7 cellular contexts compared by ENCODE assay signal in genomic region chr3:143120716-143121239, GRCh38. TPM values are rescaled to one million over a fixed set of nuclear protein-coding genes. Genes with fewer than 3 reads are reported as not detected.
DNase-seq lines count a peak whose midpoint lies in the region; ATAC-seq, FAIRE-seq and TF ChIP-seq lines count a peak whose summit lies in the region.

No MANE protein-coding gene starts in this region.

- TF ChIP-seq CTCF in RWPE1 (conservative IDR thresholded peaks at IDR 0.05; ENCODE audit: low read depth): peak; percentile 38; the same call in 1 of the 2 replicates
- TF ChIP-seq CTCF in astrocyte (IDR thresholded peaks at IDR 0.05; ENCODE audit: insufficient read depth, low read depth, low read length): no peak
- no peak for TF ChIP-seq CTCF in kidney (IDR thresholded peaks at IDR 0.05; ENCODE audit: borderline replicate concordance, extremely low read depth, insufficient read depth)

- H3K4me2 ChIP-seq in astrocyte (ENCODE audit: low read length): peak overlapping the region; percentile 90

- H3K4me3 Mint-ChIP-seq in astrocyte (ENCODE audit: unreplicated experiment): no peak overlapping the region

- peaks cover 15% of the 10 kb centered on the region for H3K27me3 Mint-ChIP-seq in astrocyte (ENCODE audit: low read depth, unreplicated experiment)

- no peaks in the 10 kb centered on the region for H3K9me3 Mint-ChIP-seq in astrocyte (ENCODE audit: unreplicated experiment)

- peaks cover 2% of the 10 kb centered on the region for H3K4me1 Mint-ChIP-seq in astrocyte (ENCODE audit: low read depth, unreplicated experiment)

- no peak overlapping the region for H3K27ac Mint-ChIP-seq in astrocyte (ENCODE audit: unreplicated experiment)

- H3K4me3 ChIP-seq in astrocyte (ENCODE audit: insufficient read depth, low read depth, low read length) (peak overlapping the region; percentile 80), kidney (ENCODE audit: low read length in 2 of 2) (peak overlapping the region; percentile 43 to 81)

- H3K4me1 ChIP-seq in astrocyte (ENCODE audit: insufficient read depth, low read length) (peaks cover 6% of the 10 kb centered on the region), kidney (ENCODE audit: control insufficient read depth in 1 of 2, insufficient read depth in 1 of 2, low read depth in 1 of 2, low read length in 2 of 2) (peaks cover 0 to 3% of the 10 kb centered on the region in 2 donors)

- DNase-seq in RWPE1 (ENCODE audit: low spot score): peak; percentile 29
- DNase-seq in astrocyte (ENCODE audit: low read depth): no peak
- DNase-seq in kidney: peak; percentile 77
- peak in 2 of 3 experiments; percentile 13 to 23 for DNase-seq in stimulated activated CD4-positive, alpha-beta T cell treated with anti-CD3 and anti-CD28 coated beads, TNF-alpha, amount 100 ng/mL, for 4 hours (ENCODE audit: low read depth in 3 of 3)
- no peak for DNase-seq in retina

- POLR2A ChIA-PET in RWPE1 (lab: Yijun Ruan, JAX; ENCODE audit: low non-redundant PET): no interaction called here

- intact Hi-C loops in kidney (cut with DNase I): no loop called here

- H3K27me3 ChIP-seq in astrocyte (ENCODE audit: insufficient read depth, low read length): no peaks in the 10 kb centered on the region

- peaks cover 8% of the 10 kb centered on the region for H3K79me2 ChIP-seq in astrocyte (ENCODE audit: insufficient read depth, low read length)

- FAIRE-seq in astrocyte (lab: Jason Lieb, UNC): no peak
- no peak for FAIRE-seq in kidney (lab: Jason Lieb, UNC)

- no peak overlapping the region for H3K27ac ChIP-seq in RWPE1
- no peak overlapping the region for H3K27ac ChIP-seq in astrocyte (ENCODE audit: low read depth, low read length)
- no peak overlapping the region for H3K27ac ChIP-seq in kidney (ENCODE audit: low read depth in 2 of 2, low read length in 2 of 2)

- H4K20me1 ChIP-seq in astrocyte (ENCODE audit: insufficient read depth, low read length): no peaks in the 10 kb centered on the region

- peak; percentile 38 for ATAC-seq in GM18502 (IDR thresholded peaks at IDR 0.05; ENCODE audit: poor library complexity, unreplicated experiment)
- ATAC-seq in HG02623 (IDR thresholded peaks at IDR 0.05; ENCODE audit: unreplicated experiment): peak; percentile 27

- peak overlapping the region; percentile 90 for H2AFZ ChIP-seq in astrocyte (ENCODE audit: low read depth, low read length)

- CTCF ChIA-PET in RWPE1 (lab: Yijun Ruan, JAX): interaction anchor here (0.5 to 0.8 kb wide), 3 partner anchors 15 to 80 kb away, joined by 3 read pairs; no protein-coding TSS in a partner anchor

- H3K36me3 Mint-ChIP-seq in astrocyte (ENCODE audit: low read depth, unreplicated experiment): peaks cover under 1% of the 10 kb centered on the region

- no peaks in the 10 kb centered on the region for H3K36me3 ChIP-seq in astrocyte (ENCODE audit: insufficient read depth, low read length)
- no peaks in the 10 kb centered on the region for H3K36me3 ChIP-seq in kidney (ENCODE audit: control insufficient read depth in 1 of 2, insufficient read depth in 2 of 2, low read length in 2 of 2)

- peak overlapping the region; percentile 79 for H3K9ac ChIP-seq in astrocyte (ENCODE audit: low read length)
- H3K9ac ChIP-seq in kidney (ENCODE audit: low read length in 2 of 2): no peak overlapping the region

- H3K9me3 ChIP-seq in astrocyte (ENCODE audit: insufficient read depth, low read depth, low read length) (no peaks in the 10 kb centered on the region), kidney (ENCODE audit: control insufficient read depth in 1 of 2, low read length in 2 of 2) (no peaks in the 10 kb centered on the region)

RNA-seq across cellular contexts. Expression of gene CHST2, which starts 1.2 kb away (rescaled TPM):
- 11.8 and 13.4 TPM in 2 replicates for total RNA-seq in astrocyte
- 6.0 TPM for total RNA-seq in kidney
- polyA plus RNA-seq in kidney (ENCODE audit: insufficient read depth, low read depth, low replicate concordance): 4.4 TPM

Comparison
In these comparisons a context has a peak if more than half of its experiments do, and no peak if none do; other contexts are left out.
1. DNase-seq: peak in RWPE1 (single experiment), kidney (single experiment) and stimulated activated CD4-positive, alpha-beta T cell treated with anti-CD3 and anti-CD28 coated beads, TNF-alpha, amount 100 ng/mL, for 4 hours (2 of 3); none in astrocyte (single experiment) and retina (single experiment).